ENCODE assay signal across 1 cellular context in genomic region chr1:228212415-228212965, GRCh38.
TF ChIP-seq lines count a peak whose summit lies in the region.

No MANE protein-coding gene starts in this region.

TF ChIP-seq in H1, 55 proteins besides CTCF, POLR2A, EP300 and RAD21:
- TF ChIP-seq KDM4A (IDR thresholded peaks at IDR 0.05; ENCODE audit: low read depth, low read length, severe bottlenecking), result peak; percentile 99
- peak; percentile 55 for TF ChIP-seq RNF2 (IDR thresholded peaks at IDR 0.05; ENCODE audit: borderline replicate concordance, low read depth, low read length, missing control alignments, poor library complexity, severe bottlenecking)
- peak; percentile 57; the same call in 1 of the 2 replicates for TF ChIP-seq SUZ12 (IDR thresholded peaks at IDR 0.05; ENCODE audit: low read length)
- TF ChIP-seq, protein P1, sequence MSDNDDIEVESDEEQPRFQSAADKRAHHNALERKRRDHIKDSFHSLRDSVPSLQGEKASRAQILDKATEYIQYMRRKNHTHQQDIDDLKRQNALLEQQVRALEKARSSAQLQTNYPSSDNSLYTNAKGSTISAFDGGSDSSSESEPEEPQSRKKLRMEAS (IDR thresholded peaks at IDR 0.05), result peak; percentile 94
- TF ChIP-seq, protein P2, sequence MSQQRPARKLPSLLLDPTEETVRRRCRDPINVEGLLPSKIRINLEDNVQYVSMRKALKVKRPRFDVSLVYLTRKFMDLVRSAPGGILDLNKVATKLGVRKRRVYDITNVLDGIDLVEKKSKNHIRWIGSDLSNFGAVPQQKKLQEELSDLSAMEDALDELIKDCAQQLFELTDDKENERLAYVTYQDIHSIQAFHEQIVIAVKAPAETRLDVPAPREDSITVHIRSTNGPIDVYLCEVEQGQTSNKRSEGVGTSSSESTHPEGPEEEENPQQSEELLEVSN (IDR thresholded peaks at IDR 0.05), result peak; percentile 79
- no peak for TF ChIP-seq CHD7 (IDR thresholded peaks at IDR 0.05; ENCODE audit: insufficient replicate concordance, low read length)
- TF ChIP-seq SP4 (IDR thresholded peaks at IDR 0.05; ENCODE audit: low read length), result no peak
TF ChIP-seq in H1: peak in this region for 5.
